1 cellular context compared by ENCODE assay signal in the genomic region with DNA sequence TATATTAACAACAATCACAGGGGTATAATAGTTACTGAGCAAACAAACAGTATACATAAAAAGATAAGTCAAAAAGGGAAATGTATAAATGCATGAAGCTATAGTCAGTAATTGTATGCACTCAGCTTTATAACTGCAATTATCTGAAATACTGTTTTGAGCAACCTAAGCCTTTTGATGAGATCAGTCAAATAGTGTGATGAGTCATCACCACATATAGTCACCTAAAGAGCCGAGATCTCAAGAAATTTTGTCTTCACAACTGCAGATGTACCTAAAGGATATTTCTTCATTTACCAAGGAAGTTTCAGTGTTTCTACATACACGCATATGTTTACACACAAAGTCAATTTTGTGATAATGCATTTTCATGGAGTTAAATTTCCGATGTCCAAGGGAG.
A peak's percentile ranks its signal among the peaks of the same experiment; 100 is the strongest.
TF ChIP-seq lines count a peak whose summit lies in the region.

No MANE protein-coding gene starts in this region.

TF ChIP-seq in K562, 482 proteins besides CTCF, POLR2A, EP300 and RAD21:
- TF ChIP-seq, protein P1, sequence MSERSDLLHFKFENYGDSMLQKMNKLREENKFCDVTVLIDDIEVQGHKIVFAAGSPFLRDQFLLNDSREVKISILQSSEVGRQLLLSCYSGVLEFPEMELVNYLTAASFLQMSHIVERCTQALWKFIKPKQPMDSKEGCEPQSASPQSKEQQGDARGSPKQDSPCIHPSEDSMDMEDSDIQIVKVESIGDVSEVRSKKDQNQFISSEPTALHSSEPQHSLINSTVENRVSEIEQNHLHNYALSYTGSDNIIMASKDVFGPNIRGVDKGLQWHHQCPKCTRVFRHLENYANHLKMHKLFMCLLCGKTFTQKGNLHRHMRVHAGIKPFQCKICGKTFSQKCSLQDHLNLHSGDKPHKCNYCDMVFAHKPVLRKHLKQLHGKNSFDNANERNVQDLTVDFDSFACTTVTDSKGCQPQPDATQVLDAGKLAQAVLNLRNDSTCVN (CRISPR knock-in tag; IDR thresholded peaks at IDR 0.05), result no peak
- TF ChIP-seq JUN (IDR thresholded peaks at IDR 0.05; ENCODE audit: borderline replicate concordance, low read depth, low read length) (0 out of 2 replicates have a peak, but pooled peaks have one; percentile 24), JUN (CRISPR knock-in tag; IDR thresholded peaks at IDR 0.05; ENCODE audit: borderline replicate concordance) (no peak), NCOA4 (IDR thresholded peaks at IDR 0.05; ENCODE audit: partially characterized antibody) (no peak), MAFG (tag; conservative IDR thresholded peaks at IDR 0.05) (peak; percentile 44; the same call in 1 of the 2 replicates), ZNF316 (IDR thresholded peaks at IDR 0.05) (0 out of 2 replicates have a peak, but pooled peaks have one; percentile 17), ZBTB8A (IDR thresholded peaks at IDR 0.05; ENCODE audit: partially characterized antibody) (no peak), RUNX1 (IDR thresholded peaks at IDR 0.05; ENCODE audit: low read depth) (no peak), ZNF445 (CRISPR knock-in tag; IDR thresholded peaks at IDR 0.05; ENCODE audit: low read depth) (no peak), NCOA2 (IDR thresholded peaks at IDR 0.05; ENCODE audit: partially characterized antibody in 2 of 2) (no peak), HIVEP1 (CRISPR knock-in tag; IDR thresholded peaks at IDR 0.05) (no peak), MEF2D (tag; conservative IDR thresholded peaks at IDR 0.05; ENCODE audit: low read depth) (no peak), MAFF (IDR thresholded peaks at IDR 0.05; ENCODE audit: low read length) (0 out of 2 replicates have a peak, but pooled peaks have one; percentile 14), CEBPG (CRISPR knock-in tag; IDR thresholded peaks at IDR 0.05) (no peak), CEBPG (tag; conservative IDR thresholded peaks at IDR 0.05 in 1 of 2, IDR thresholded peaks at IDR 0.05 in 1 of 2) (peak in 1 of 2 experiments; percentile 12; a peak in 1 of 4 replicates), BRD4 (IDR thresholded peaks at IDR 0.05) (no peak), ZNF165 (CRISPR knock-in tag; IDR thresholded peaks at IDR 0.05; ENCODE audit: borderline replicate concordance) (no peak), C11orf30 (IDR thresholded peaks at IDR 0.05; ENCODE audit: low read depth) (0 out of 2 replicates have a peak, but pooled peaks have one; percentile 25), JUND (IDR thresholded peaks at IDR 0.05; ENCODE audit: borderline replicate concordance, low read depth, low read length) (peak; percentile 63), JUND (tag; IDR thresholded peaks at IDR 0.05; ENCODE audit: borderline replicate concordance, low read depth, low read length) (peak; percentile 86; the same call in 2 of the 3 replicates), MECOM (CRISPR knock-in tag; IDR thresholded peaks at IDR 0.05) (no peak), JUNB (CRISPR knock-in tag; conservative IDR thresholded peaks at IDR 0.05) (peak; percentile 64; the same call in 1 of the 2 replicates), RBM39 (optimal IDR thresholded peaks at IDR 0.05; ENCODE audit: low read depth, low read length) (no peak), CBX8 (IDR thresholded peaks at IDR 0.05; ENCODE audit: borderline replicate concordance, extremely low read depth, low read depth, low read length, poor library complexity, severe bottlenecking) (no peak), KAT8 (IDR thresholded peaks at IDR 0.05; ENCODE audit: low read depth) (no peak), CAMTA2 (CRISPR knock-in tag; conservative IDR thresholded peaks at IDR 0.05) (no peak), FOSL1 (tag; conservative IDR thresholded peaks at IDR 0.05) (peak; percentile 66), NFYB (IDR thresholded peaks at IDR 0.05; ENCODE audit: extremely low read depth, insufficient read length) (no peak), NUFIP1 (IDR thresholded peaks at IDR 0.05; ENCODE audit: partially characterized antibody) (no peak), ZNF146 (CRISPR knock-in tag; IDR thresholded peaks at IDR 0.05; ENCODE audit: unreplicated experiment) (no peak), ZNF354B (CRISPR knock-in tag; IDR thresholded peaks at IDR 0.05) (no peak)
- TF ChIP-seq, protein P2, sequence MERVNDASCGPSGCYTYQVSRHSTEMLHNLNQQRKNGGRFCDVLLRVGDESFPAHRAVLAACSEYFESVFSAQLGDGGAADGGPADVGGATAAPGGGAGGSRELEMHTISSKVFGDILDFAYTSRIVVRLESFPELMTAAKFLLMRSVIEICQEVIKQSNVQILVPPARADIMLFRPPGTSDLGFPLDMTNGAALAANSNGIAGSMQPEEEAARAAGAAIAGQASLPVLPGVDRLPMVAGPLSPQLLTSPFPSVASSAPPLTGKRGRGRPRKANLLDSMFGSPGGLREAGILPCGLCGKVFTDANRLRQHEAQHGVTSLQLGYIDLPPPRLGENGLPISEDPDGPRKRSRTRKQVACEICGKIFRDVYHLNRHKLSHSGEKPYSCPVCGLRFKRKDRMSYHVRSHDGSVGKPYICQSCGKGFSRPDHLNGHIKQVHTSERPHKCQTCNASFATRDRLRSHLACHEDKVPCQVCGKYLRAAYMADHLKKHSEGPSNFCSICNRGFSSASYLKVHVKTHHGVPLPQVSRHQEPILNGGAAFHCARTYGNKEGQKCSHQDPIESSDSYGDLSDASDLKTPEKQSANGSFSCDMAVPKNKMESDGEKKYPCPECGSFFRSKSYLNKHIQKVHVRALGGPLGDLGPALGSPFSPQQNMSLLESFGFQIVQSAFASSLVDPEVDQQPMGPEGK (CRISPR knock-in tag; IDR thresholded peaks at IDR 0.05; ENCODE audit: borderline replicate concordance), result no peak
- TF ChIP-seq, protein P3, sequence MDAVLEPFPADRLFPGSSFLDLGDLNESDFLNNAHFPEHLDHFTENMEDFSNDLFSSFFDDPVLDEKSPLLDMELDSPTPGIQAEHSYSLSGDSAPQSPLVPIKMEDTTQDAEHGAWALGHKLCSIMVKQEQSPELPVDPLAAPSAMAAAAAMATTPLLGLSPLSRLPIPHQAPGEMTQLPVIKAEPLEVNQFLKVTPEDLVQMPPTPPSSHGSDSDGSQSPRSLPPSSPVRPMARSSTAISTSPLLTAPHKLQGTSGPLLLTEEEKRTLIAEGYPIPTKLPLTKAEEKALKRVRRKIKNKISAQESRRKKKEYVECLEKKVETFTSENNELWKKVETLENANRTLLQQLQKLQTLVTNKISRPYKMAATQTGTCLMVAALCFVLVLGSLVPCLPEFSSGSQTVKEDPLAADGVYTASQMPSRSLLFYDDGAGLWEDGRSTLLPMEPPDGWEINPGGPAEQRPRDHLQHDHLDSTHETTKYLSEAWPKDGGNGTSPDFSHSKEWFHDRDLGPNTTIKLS (IDR thresholded peaks at IDR 0.05; ENCODE audit: borderline replicate concordance, low read depth), result no peak
- TF ChIP-seq, protein P4, sequence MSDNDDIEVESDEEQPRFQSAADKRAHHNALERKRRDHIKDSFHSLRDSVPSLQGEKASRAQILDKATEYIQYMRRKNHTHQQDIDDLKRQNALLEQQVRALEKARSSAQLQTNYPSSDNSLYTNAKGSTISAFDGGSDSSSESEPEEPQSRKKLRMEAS (CRISPR knock-in tag; IDR thresholded peaks at IDR 0.05), result no peak
- TF ChIP-seq, protein P5, sequence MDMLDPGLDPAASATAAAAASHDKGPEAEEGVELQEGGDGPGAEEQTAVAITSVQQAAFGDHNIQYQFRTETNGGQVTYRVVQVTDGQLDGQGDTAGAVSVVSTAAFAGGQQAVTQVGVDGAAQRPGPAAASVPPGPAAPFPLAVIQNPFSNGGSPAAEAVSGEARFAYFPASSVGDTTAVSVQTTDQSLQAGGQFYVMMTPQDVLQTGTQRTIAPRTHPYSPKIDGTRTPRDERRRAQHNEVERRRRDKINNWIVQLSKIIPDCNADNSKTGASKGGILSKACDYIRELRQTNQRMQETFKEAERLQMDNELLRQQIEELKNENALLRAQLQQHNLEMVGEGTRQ (CRISPR knock-in tag; IDR thresholded peaks at IDR 0.05), result no peak
- TF ChIP-seq, protein P6, sequence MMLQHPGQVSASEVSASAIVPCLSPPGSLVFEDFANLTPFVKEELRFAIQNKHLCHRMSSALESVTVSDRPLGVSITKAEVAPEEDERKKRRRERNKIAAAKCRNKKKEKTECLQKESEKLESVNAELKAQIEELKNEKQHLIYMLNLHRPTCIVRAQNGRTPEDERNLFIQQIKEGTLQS (IDR thresholded peaks at IDR 0.05), result peak; percentile 92
- TF ChIP-seq, protein P6 (CRISPR knock-in tag; conservative IDR thresholded peaks at IDR 0.05), result no peak
- TF ChIP-seq, protein P7, sequence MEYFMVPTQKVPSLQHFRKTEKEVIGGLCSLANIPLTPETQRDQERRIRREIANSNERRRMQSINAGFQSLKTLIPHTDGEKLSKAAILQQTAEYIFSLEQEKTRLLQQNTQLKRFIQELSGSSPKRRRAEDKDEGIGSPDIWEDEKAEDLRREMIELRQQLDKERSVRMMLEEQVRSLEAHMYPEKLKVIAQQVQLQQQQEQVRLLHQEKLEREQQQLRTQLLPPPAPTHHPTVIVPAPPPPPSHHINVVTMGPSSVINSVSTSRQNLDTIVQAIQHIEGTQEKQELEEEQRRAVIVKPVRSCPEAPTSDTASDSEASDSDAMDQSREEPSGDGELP (CRISPR knock-in tag; IDR thresholded peaks at IDR 0.05; ENCODE audit: borderline replicate concordance), result no peak
- TF ChIP-seq, protein P8, sequence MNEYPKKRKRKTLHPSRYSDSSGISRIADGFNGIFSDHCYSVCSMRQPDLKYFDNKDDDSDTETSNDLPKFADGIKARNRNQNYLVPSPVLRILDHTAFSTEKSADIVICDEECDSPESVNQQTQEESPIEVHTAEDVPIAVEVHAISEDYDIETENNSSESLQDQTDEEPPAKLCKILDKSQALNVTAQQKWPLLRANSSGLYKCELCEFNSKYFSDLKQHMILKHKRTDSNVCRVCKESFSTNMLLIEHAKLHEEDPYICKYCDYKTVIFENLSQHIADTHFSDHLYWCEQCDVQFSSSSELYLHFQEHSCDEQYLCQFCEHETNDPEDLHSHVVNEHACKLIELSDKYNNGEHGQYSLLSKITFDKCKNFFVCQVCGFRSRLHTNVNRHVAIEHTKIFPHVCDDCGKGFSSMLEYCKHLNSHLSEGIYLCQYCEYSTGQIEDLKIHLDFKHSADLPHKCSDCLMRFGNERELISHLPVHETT (CRISPR knock-in tag; conservative IDR thresholded peaks at IDR 0.05 in 1 of 2, IDR thresholded peaks at IDR 0.05 in 1 of 2), result no peak
- TF ChIP-seq, protein P9, sequence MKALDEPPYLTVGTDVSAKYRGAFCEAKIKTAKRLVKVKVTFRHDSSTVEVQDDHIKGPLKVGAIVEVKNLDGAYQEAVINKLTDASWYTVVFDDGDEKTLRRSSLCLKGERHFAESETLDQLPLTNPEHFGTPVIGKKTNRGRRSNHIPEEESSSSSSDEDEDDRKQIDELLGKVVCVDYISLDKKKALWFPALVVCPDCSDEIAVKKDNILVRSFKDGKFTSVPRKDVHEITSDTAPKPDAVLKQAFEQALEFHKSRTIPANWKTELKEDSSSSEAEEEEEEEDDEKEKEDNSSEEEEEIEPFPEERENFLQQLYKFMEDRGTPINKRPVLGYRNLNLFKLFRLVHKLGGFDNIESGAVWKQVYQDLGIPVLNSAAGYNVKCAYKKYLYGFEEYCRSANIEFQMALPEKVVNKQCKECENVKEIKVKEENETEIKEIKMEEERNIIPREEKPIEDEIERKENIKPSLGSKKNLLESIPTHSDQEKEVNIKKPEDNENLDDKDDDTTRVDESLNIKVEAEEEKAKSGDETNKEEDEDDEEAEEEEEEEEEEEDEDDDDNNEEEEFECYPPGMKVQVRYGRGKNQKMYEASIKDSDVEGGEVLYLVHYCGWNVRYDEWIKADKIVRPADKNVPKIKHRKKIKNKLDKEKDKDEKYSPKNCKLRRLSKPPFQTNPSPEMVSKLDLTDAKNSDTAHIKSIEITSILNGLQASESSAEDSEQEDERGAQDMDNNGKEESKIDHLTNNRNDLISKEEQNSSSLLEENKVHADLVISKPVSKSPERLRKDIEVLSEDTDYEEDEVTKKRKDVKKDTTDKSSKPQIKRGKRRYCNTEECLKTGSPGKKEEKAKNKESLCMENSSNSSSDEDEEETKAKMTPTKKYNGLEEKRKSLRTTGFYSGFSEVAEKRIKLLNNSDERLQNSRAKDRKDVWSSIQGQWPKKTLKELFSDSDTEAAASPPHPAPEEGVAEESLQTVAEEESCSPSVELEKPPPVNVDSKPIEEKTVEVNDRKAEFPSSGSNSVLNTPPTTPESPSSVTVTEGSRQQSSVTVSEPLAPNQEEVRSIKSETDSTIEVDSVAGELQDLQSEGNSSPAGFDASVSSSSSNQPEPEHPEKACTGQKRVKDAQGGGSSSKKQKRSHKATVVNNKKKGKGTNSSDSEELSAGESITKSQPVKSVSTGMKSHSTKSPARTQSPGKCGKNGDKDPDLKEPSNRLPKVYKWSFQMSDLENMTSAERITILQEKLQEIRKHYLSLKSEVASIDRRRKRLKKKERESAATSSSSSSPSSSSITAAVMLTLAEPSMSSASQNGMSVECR (CRISPR knock-in tag; IDR thresholded peaks at IDR 0.05), result no peak
- TF ChIP-seq, protein P10, sequence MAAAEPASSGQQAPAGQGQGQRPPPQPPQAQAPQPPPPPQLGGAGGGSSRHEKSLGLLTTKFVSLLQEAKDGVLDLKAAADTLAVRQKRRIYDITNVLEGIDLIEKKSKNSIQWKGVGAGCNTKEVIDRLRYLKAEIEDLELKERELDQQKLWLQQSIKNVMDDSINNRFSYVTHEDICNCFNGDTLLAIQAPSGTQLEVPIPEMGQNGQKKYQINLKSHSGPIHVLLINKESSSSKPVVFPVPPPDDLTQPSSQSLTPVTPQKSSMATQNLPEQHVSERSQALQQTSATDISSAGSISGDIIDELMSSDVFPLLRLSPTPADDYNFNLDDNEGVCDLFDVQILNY (CRISPR knock-in tag; IDR thresholded peaks at IDR 0.05), result no peak
- TF ChIP-seq, protein P11, sequence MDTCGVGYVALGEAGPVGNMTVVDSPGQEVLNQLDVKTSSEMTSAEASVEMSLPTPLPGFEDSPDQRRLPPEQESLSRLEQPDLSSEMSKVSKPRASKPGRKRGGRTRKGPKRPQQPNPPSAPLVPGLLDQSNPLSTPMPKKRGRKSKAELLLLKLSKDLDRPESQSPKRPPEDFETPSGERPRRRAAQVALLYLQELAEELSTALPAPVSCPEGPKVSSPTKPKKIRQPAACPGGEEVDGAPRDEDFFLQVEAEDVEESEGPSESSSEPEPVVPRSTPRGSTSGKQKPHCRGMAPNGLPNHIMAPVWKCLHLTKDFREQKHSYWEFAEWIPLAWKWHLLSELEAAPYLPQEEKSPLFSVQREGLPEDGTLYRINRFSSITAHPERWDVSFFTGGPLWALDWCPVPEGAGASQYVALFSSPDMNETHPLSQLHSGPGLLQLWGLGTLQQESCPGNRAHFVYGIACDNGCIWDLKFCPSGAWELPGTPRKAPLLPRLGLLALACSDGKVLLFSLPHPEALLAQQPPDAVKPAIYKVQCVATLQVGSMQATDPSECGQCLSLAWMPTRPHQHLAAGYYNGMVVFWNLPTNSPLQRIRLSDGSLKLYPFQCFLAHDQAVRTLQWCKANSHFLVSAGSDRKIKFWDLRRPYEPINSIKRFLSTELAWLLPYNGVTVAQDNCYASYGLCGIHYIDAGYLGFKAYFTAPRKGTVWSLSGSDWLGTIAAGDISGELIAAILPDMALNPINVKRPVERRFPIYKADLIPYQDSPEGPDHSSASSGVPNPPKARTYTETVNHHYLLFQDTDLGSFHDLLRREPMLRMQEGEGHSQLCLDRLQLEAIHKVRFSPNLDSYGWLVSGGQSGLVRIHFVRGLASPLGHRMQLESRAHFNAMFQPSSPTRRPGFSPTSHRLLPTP (IDR thresholded peaks at IDR 0.05; ENCODE audit: borderline replicate concordance, extremely low read depth, insufficient read length), result no peak
